In genomic region chr3:12758025-12758830, GRCh38 we compare ENCODE assay signal across 8 cellular contexts. TPM values are rescaled to one million over a fixed set of nuclear protein-coding genes. Genes with fewer than 3 reads are reported as not detected.
DNase-seq lines count a peak whose midpoint lies in the region; ATAC-seq, FAIRE-seq and TF ChIP-seq lines count a peak whose summit lies in the region.

No MANE protein-coding gene starts in this region.

- H3K9me3 ChIP-seq in H1 (ENCODE audit: insufficient read depth in 2 of 2, low read depth in 1 of 2, low read length in 1 of 2) (no peaks in the 10 kb centered on the region), neuronal stem cell (replicated peaks in 1 of 2; ENCODE audit: control insufficient read depth in 2 of 2, insufficient read depth in 1 of 2, low read depth in 1 of 2, low read length in 2 of 2) (no peaks in the 10 kb centered on the region)

- H2AFZ ChIP-seq in H1 (ENCODE audit: low read length) (peak overlapping the region; percentile 89; the same call in 1 of the 2 replicates), neuronal stem cell (ENCODE audit: low read length) (peak overlapping the region; percentile 62)

- H2BK5ac ChIP-seq in H1 (ENCODE audit: low read depth, low read length) (no peak overlapping the region), neuronal stem cell (ENCODE audit: low read length) (no peak overlapping the region)

- H2BK20ac ChIP-seq in H1 (ENCODE audit: low read length), result no peak overlapping the region

- no peak overlapping the region for H2AK5ac ChIP-seq in H1 (ENCODE audit: low read depth, low read length)
- H2AK5ac ChIP-seq in neuronal stem cell (ENCODE audit: low read depth, low read length), result peak overlapping the region; percentile 22

- no peak overlapping the region for H4K5ac ChIP-seq in H1 (ENCODE audit: insufficient read length, low read depth, low read length)

- no peaks in the 10 kb centered on the region for H3K79me2 ChIP-seq in H1 (ENCODE audit: control insufficient read depth in 1 of 2, insufficient read depth in 2 of 2, low read length in 2 of 2)

- ATAC-seq in HG03095 (IDR thresholded peaks at IDR 0.05; ENCODE audit: unreplicated experiment), result peak; percentile 51

- H3K79me1 ChIP-seq in H1 (ENCODE audit: low read depth, low read length), result no peaks in the 10 kb centered on the region
- no peaks in the 10 kb centered on the region for H3K79me1 ChIP-seq in neuronal stem cell (ENCODE audit: low read depth, low read length)

- H2BK120ac ChIP-seq in H1 (replicated peaks; ENCODE audit: low read depth, low read length) (no peak overlapping the region), neuronal stem cell (ENCODE audit: low read depth, low read length) (no peak overlapping the region)

- no peak for FAIRE-seq in H1 (lab: Jason Lieb, UNC)

- TF ChIP-seq EP300 in H1 (IDR thresholded peaks at IDR 0.05; ENCODE audit: borderline replicate concordance in 1 of 2, low read depth in 2 of 2, low read length in 2 of 2), result no peak

- H3K23me2 ChIP-seq in H1 (ENCODE audit: low read depth, low read length), result peaks cover 3% of the 10 kb centered on the region; the same call in 1 of the 2 replicates

- H3K4me3 ChIP-seq in H1 (ENCODE audit: extremely low read depth in 1 of 4, insufficient read depth in 2 of 4, low read depth in 3 of 4, low read length in 4 of 4) (no peak overlapping the region), neuronal stem cell (ENCODE audit: low read length in 2 of 2) (peak overlapping the region in 1 of 2 donors; percentile 41)

- no peaks in the 10 kb centered on the region for H3K36me3 ChIP-seq in H1 (ENCODE audit: control insufficient read depth in 2 of 4, insufficient read depth in 4 of 4, low read length in 3 of 4)
- no peaks in the 10 kb centered on the region for H3K36me3 ChIP-seq in neuronal stem cell (replicated peaks in 1 of 2; ENCODE audit: control insufficient read depth in 2 of 2, insufficient read depth in 2 of 2, low read length in 2 of 2)

- TF ChIP-seq CTCF in H1 (IDR thresholded peaks at IDR 0.05; ENCODE audit: control extremely low read depth in 1 of 3, insufficient read depth in 1 of 3, low read depth in 1 of 3, low read length in 3 of 3), result no peak

- H2BK12ac ChIP-seq in H1 (ENCODE audit: low read depth, low read length) (no peak overlapping the region), neuronal stem cell (ENCODE audit: low read length) (no peak overlapping the region)

- H4K8ac ChIP-seq in H1 (ENCODE audit: extremely low read depth, insufficient read depth, low read length) (no peak overlapping the region), neuronal stem cell (ENCODE audit: low read depth, low read length) (peak overlapping the region; percentile 52)

- no peak overlapping the region for H3K18ac ChIP-seq in H1 (ENCODE audit: extremely low read depth, low read length)
- peak overlapping the region; percentile 7 for H3K18ac ChIP-seq in neuronal stem cell (ENCODE audit: low read length)

- H3K14ac ChIP-seq in H1 (ENCODE audit: insufficient read length) (no peak overlapping the region), neuronal stem cell (ENCODE audit: low read length) (no peak overlapping the region)

- TF ChIP-seq RAD21 in H1 (IDR thresholded peaks at IDR 0.05 in 1 of 2, conservative IDR thresholded peaks at IDR 0.05 in 1 of 2; ENCODE audit: low read depth in 2 of 2, low read length in 2 of 2), result no peak

- H3K23ac ChIP-seq in H1 (ENCODE audit: insufficient read length) (no peak overlapping the region), neuronal stem cell (ENCODE audit: low read depth, low read length, poor library complexity) (no peak overlapping the region)

- no peak overlapping the region for H4K91ac ChIP-seq in H1 (replicated peaks; ENCODE audit: insufficient read length, low read length)
- H4K91ac ChIP-seq in neuronal stem cell (ENCODE audit: low read depth, low read length, poor library complexity), result no peak overlapping the region

- H3K9ac ChIP-seq in H1 (replicated peaks in 1 of 4; ENCODE audit: extremely low read depth in 1 of 4, low read depth in 3 of 4, low read length in 3 of 4) (no peak overlapping the region), neuronal stem cell (ENCODE audit: low read depth, low read length, poor library complexity) (peak overlapping the region; percentile 39)

- DNase-seq in AG20443 (ENCODE audit: low spot score) (peak; percentile 85), H1 (ENCODE audit: low read depth in 1 of 2, low spot score in 2 of 2) (no peak), neuronal stem cell (ENCODE audit: low spot score) (no peak), T-helper 1 cell (no peak), DMS114 treated with DMSO at 0.1 percent for 48 hours (lab: John Stamatoyannopoulos, UW; ENCODE audit: unreplicated experiment) (no peak), NCI-H2081 (lab: John Stamatoyannopoulos, UW) (no peak)
- no peak for DNase-seq in stimulated activated naive CD4-positive, alpha-beta T cell (lab: John Stamatoyannopoulos, UW)

- 85% methylated on average over 5 of the region's 5 CpGs; no CpG with 5 or more reads in 1 of the 2 experiments for WGBS in H1 (ENCODE audit: extremely low coverage in 1 of 2, insufficient coverage in 1 of 2, insufficient read length in 1 of 2, insufficient replicate concordance in 2 of 2, low coverage in 1 of 2, low lambda C conversion rate in 2 of 2, missing lambda C conversion rate in 1 of 2), 2 experiments
- no CpG with 5 or more reads among the region's 5 CpGs for WGBS in neuronal stem cell (ENCODE audit: extremely low coverage in 2 of 2, insufficient read length in 2 of 2, insufficient replicate concordance in 1 of 2), 2 donors

- H4K20me1 ChIP-seq in H1 (replicated peaks in 1 of 2; ENCODE audit: control insufficient read depth in 1 of 2, insufficient read depth in 2 of 2, low read length in 2 of 2), result no peaks in the 10 kb centered on the region

- H3K27ac ChIP-seq in H1 (ENCODE audit: low read depth, low read length) (no peak overlapping the region), neuronal stem cell (replicated peaks; ENCODE audit: low read length) (no peak overlapping the region)

- H3K27me3 ChIP-seq in H1 (replicated peaks in 1 of 4; ENCODE audit: control insufficient read depth in 3 of 4, extremely low read depth in 1 of 4, insufficient read depth in 3 of 4, low read length in 3 of 4) (no peaks in the 10 kb centered on the region), neuronal stem cell (ENCODE audit: control insufficient read depth in 3 of 3, insufficient read depth in 3 of 3, low read depth in 1 of 3, low read length in 3 of 3) (peaks cover 0 to 6% (median 0%) of the 10 kb centered on the region in 3 experiments)

- CTCF ChIA-PET in H1 (lab: Charles Lee; ENCODE audit: partially characterized antibody), result interaction anchor here (0.7 to 4.5 kb wide), 10 partner anchors 9 to 180 kb away, joined by 3 to 29 read pairs (median 4); no protein-coding TSS in a partner anchor

- no peak overlapping the region; a peak in 1 of 4 replicates for H3K4me2 ChIP-seq in H1 (ENCODE audit: insufficient read depth in 1 of 2, low read depth in 2 of 2, low read length in 2 of 2)
- no peak overlapping the region for H3K4me2 ChIP-seq in neuronal stem cell (ENCODE audit: insufficient read depth, low read length, poor library complexity, severe bottlenecking)

- H3K4me1 ChIP-seq in H1 (replicated peaks in 1 of 4; ENCODE audit: control insufficient read depth in 3 of 4, insufficient read depth in 4 of 4, low read length in 3 of 4), result peaks cover 0 to 13% (median 8%) of the 10 kb centered on the region in 4 experiments; a peak in 5 of 7 replicates
- H3K4me1 ChIP-seq in neuronal stem cell (ENCODE audit: control insufficient read depth in 2 of 2, insufficient read depth in 1 of 2, low read depth in 1 of 2, low read length in 2 of 2), result peaks cover 0 to under 1% of the 10 kb centered on the region in 2 donors

- H2BK15ac ChIP-seq in H1 (ENCODE audit: low read length), result peak overlapping the region; percentile 23; the same call in 1 of the 2 replicates
- peak overlapping the region; percentile 75 for H2BK15ac ChIP-seq in neuronal stem cell (ENCODE audit: low read length)

- H3K4ac ChIP-seq in H1 (replicated peaks; ENCODE audit: insufficient read length, low read depth, low read length), result no peak overlapping the region
- no peak overlapping the region for H3K4ac ChIP-seq in neuronal stem cell (ENCODE audit: low read length)

- H3K56ac ChIP-seq in H1 (replicated peaks; ENCODE audit: insufficient read length, low read depth, low read length), result no peak overlapping the region

- no peak for TF ChIP-seq POLR2A in H1 (IDR thresholded peaks at IDR 0.05; ENCODE audit: control extremely low read depth in 1 of 2, low read depth in 2 of 2, low read length in 2 of 2)

- POLR2A ChIA-PET in H1 (lab: Charles Lee; ENCODE audit: partially characterized antibody), result interaction anchor here (0.8 to 1.5 kb wide), 5 partner anchors 13 to 175 kb away, joined by 3 to 4 read pairs (median 3); partner anchors contain the start of genes CAND2, RAF1 and RPL32

TF ChIP-seq in H1, 55 proteins besides CTCF, POLR2A, EP300 and RAD21:
- no peak for TF ChIP-seq ATF3 (IDR thresholded peaks at IDR 0.05; ENCODE audit: insufficient read depth, low read depth, low read length)

RNA-seq across cellular contexts. Expression of gene TMEM40, which starts 0.8 kb away (rescaled TPM):
- total RNA-seq in H1 (2021; fragmentation: NEBNext Ultra II Directional; extraction: Animal tissue kit (Norgen Biotek cat#: 25700)), result not detected in 2 replicates
- 0.11 and 0.18 TPM in 2 replicates for polyA plus RNA-seq in H1 (2011; rRNA removed)
- polyA plus RNA-seq in H1 (2011; cell fraction: cytosol; rRNA removed), result 0.26 TPM
- polyA plus RNA-seq in H1 (2011; cell fraction: nucleus; rRNA removed), result 0.57 TPM
- 0.28 TPM in 1 of 4 replicates, not detected in the others for polyA plus RNA-seq in H1 (2012, experiment 1 of 2)
- not detected for polyA plus RNA-seq in H1 (2012, experiment 2 of 2)
- 0.12 TPM for polyA plus RNA-seq in H1 (2013, experiment 1 of 2)
- polyA plus RNA-seq in H1 (2013, experiment 2 of 2), result 0.22 TPM
- polyA minus RNA-seq in H1 (2011; rRNA and poly(A)+ RNA removed), result not detected in 2 replicates
- not detected for polyA minus RNA-seq in H1 (2011; cell fraction: cytosol; rRNA and poly(A)+ RNA removed)
- not detected for polyA minus RNA-seq in H1 (2011; cell fraction: nucleus; rRNA and poly(A)+ RNA removed)
- polyA plus RNA-seq in neuronal stem cell (2013, experiment 1 of 2), result 0.03 TPM
- polyA plus RNA-seq in neuronal stem cell (2013, experiment 2 of 2), result not detected

RNA-seq across cellular contexts. Expression of gene CAND2, which starts 38.3 kb away (rescaled TPM):
- 8.7 and 11.2 TPM in 2 replicates for total RNA-seq in H1 (2021; fragmentation: NEBNext Ultra II Directional; extraction: Animal tissue kit (Norgen Biotek cat#: 25700))
- polyA plus RNA-seq in H1 (2011; rRNA removed), result 8.7 and 12.0 TPM in 2 replicates
- 9.2 TPM for polyA plus RNA-seq in H1 (2011; cell fraction: cytosol; rRNA removed)
- polyA plus RNA-seq in H1 (2011; cell fraction: nucleus; rRNA removed), result 20.3 TPM
- 5.3 to 10.4 TPM (median 9.1 TPM) in 4 replicates for polyA plus RNA-seq in H1 (2012, experiment 1 of 2)
- polyA plus RNA-seq in H1 (2012, experiment 2 of 2), result 7.4 TPM
- 4.0 TPM for polyA plus RNA-seq in H1 (2013, experiment 1 of 2)
- 3.4 TPM for polyA plus RNA-seq in H1 (2013, experiment 2 of 2)
- polyA minus RNA-seq in H1 (2011; rRNA and poly(A)+ RNA removed), result 11.0 and 15.6 TPM in 2 replicates
- polyA minus RNA-seq in H1 (2011; cell fraction: cytosol; rRNA and poly(A)+ RNA removed), result 7.3 TPM
- 17.4 TPM for polyA minus RNA-seq in H1 (2011; cell fraction: nucleus; rRNA and poly(A)+ RNA removed)
- 3.1 TPM for polyA plus RNA-seq in neuronal stem cell (2013, experiment 1 of 2)
- polyA plus RNA-seq in neuronal stem cell (2013, experiment 2 of 2), result 3.1 TPM
